In the genomic region with DNA sequence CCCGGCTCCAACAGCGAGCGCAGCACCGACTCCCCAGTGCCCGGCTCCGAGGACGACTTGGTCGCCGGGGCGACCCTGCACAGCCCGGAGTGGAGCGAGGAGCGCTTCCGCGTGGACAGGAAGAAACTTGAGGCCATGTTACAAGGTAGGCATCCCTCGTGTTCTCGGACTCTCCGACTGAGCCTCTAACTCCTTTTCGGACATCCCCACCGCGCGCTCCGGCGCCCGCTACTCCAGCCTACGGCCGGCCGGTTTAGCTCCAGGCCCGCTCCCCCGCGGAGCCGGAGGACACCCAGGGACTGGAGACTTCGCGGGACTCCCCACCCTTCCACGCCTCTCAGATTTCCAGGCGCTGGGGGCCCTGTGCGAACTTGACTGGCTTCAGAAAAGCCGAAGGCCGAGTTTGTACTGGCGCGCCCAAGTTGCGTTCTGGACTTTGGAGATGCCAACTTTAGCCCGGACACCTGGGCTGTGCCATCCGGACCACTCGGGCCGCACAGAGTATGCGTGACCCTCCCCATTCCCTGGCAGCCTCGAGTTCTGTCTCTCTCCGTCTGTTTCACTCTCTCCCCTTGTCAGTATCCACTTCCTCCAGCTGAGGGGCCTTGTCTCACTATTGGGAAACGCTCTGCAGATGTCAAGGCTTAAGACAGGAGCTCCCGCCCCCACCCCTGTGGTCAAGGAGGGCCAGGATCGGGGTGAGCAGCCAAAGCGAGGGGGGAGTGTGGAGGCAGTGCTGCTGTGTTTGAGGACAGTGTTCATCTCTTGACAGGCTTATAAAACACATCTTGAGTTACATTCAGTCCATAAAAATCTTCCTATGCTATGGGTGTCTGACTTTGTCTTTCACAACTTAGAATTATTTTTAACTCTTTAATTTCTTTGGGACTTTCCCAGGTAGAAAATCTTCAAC, we compare ENCODE assay signal across 1 cellular context.
TF ChIP-seq lines count a peak whose summit lies in the region.

No MANE protein-coding gene starts in this region.

TF ChIP-seq in GM12878, 131 proteins besides CTCF, POLR2A, EP300 and RAD21 (continued from another document):
- TF ChIP-seq, protein P1, sequence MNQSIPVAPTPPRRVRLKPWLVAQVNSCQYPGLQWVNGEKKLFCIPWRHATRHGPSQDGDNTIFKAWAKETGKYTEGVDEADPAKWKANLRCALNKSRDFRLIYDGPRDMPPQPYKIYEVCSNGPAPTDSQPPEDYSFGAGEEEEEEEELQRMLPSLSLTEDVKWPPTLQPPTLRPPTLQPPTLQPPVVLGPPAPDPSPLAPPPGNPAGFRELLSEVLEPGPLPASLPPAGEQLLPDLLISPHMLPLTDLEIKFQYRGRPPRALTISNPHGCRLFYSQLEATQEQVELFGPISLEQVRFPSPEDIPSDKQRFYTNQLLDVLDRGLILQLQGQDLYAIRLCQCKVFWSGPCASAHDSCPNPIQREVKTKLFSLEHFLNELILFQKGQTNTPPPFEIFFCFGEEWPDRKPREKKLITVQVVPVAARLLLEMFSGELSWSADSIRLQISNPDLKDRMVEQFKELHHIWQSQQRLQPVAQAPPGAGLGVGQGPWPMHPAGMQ (IDR thresholded peaks at IDR 0.05; ENCODE audit: borderline replicate concordance): no peak
- TF ChIP-seq KLF5 (IDR thresholded peaks at IDR 0.05; ENCODE audit: partially characterized antibody) (no peak), ZZZ3 (IDR thresholded peaks at IDR 0.05; ENCODE audit: control insufficient read depth, insufficient read length, low read depth) (no peak), YBX1 (IDR thresholded peaks at IDR 0.05) (no peak), RB1 (IDR thresholded peaks at IDR 0.05; ENCODE audit: borderline replicate concordance) (no peak), SREBF1 (IDR thresholded peaks at IDR 0.05; ENCODE audit: low read length) (no peak), SUPT20H (IDR thresholded peaks at IDR 0.05; ENCODE audit: borderline replicate concordance, control insufficient read depth, low read depth, low read length) (no peak), FOXM1 (IDR thresholded peaks at IDR 0.05; ENCODE audit: low read depth, low read length) (no peak), CREM (IDR thresholded peaks at IDR 0.05; ENCODE audit: low read depth) (no peak), CBX5 (IDR thresholded peaks at IDR 0.05; ENCODE audit: low read depth) (no peak), SMAD5 (IDR thresholded peaks at IDR 0.05; ENCODE audit: low read depth) (no peak), TARDBP (IDR thresholded peaks at IDR 0.05; ENCODE audit: borderline replicate concordance) (no peak), MXI1 (IDR thresholded peaks at IDR 0.05; ENCODE audit: low read depth, low read length) (no peak), SMARCA5 (IDR thresholded peaks at IDR 0.05) (no peak)
- TF ChIP-seq, protein P2, sequence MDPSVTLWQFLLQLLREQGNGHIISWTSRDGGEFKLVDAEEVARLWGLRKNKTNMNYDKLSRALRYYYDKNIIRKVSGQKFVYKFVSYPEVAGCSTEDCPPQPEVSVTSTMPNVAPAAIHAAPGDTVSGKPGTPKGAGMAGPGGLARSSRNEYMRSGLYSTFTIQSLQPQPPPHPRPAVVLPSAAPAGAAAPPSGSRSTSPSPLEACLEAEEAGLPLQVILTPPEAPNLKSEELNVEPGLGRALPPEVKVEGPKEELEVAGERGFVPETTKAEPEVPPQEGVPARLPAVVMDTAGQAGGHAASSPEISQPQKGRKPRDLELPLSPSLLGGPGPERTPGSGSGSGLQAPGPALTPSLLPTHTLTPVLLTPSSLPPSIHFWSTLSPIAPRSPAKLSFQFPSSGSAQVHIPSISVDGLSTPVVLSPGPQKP (IDR thresholded peaks at IDR 0.05; ENCODE audit: low read depth, low read length): no peak
- TF ChIP-seq, protein P3, sequence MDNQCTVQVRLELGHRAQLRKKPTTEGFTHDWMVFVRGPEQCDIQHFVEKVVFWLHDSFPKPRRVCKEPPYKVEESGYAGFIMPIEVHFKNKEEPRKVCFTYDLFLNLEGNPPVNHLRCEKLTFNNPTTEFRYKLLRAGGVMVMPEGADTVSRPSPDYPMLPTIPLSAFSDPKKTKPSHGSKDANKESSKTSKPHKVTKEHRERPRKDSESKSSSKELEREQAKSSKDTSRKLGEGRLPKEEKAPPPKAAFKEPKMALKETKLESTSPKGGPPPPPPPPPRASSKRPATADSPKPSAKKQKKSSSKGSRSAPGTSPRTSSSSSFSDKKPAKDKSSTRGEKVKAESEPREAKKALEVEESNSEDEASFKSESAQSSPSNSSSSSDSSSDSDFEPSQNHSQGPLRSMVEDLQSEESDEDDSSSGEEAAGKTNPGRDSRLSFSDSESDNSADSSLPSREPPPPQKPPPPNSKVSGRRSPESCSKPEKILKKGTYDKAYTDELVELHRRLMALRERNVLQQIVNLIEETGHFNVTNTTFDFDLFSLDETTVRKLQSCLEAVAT (IDR thresholded peaks at IDR 0.05): no peak
- TF ChIP-seq, protein P4, sequence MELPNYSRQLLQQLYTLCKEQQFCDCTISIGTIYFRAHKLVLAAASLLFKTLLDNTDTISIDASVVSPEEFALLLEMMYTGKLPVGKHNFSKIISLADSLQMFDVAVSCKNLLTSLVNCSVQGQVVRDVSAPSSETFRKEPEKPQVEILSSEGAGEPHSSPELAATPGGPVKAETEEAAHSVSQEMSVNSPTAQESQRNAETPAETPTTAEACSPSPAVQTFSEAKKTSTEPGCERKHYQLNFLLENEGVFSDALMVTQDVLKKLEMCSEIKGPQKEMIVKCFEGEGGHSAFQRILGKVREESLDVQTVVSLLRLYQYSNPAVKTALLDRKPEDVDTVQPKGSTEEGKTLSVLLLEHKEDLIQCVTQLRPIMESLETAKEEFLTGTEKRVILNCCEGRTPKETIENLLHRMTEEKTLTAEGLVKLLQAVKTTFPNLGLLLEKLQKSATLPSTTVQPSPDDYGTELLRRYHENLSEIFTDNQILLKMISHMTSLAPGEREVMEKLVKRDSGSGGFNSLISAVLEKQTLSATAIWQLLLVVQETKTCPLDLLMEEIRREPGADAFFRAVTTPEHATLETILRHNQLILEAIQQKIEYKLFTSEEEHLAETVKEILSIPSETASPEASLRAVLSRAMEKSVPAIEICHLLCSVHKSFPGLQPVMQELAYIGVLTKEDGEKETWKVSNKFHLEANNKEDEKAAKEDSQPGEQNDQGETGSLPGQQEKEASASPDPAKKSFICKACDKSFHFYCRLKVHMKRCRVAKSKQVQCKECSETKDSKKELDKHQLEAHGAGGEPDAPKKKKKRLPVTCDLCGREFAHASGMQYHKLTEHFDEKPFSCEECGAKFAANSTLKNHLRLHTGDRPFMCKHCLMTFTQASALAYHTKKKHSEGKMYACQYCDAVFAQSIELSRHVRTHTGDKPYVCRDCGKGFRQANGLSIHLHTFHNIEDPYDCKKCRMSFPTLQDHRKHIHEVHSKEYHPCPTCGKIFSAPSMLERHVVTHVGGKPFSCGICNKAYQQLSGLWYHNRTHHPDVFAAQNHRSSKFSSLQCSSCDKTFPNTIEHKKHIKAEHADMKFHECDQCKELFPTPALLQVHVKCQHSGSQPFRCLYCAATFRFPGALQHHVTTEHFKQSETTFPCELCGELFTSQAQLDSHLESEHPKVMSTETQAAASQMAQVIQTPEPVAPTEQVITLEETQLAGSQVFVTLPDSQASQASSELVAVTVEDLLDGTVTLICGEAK (IDR thresholded peaks at IDR 0.05; ENCODE audit: borderline replicate concordance): no peak
